ENCODE assay signal across 27 cellular contexts in genomic region chr5:130747556-130747955, GRCh38.
"Had no signal": no experiment of that assay in that cellular context is flagged by ENCODE, and none has a peak within 500 bp of the region (broad histone marks: within the 10 kb centered on the region; RNA-seq: fewer than 3 reads in every experiment).

No MANE protein-coding gene starts in this region.

- H3K36me3 Mint-ChIP-seq: IgD-negative memory B cell had no signal

- H3K4me3 Mint-ChIP-seq: IgD-negative memory B cell had no signal

- DNase-seq: Kasumi-1, MV-4-11, NCI-H1092, NCI-H1105 treated with DMSO at 0.1 percent for 48 hours, NCI-H1417 treated with DMSO at 0.1 percent for 48 hours, NCI-H146, NCI-H1694 treated with DMSO at 0.1 percent for 48 hours, NCI-H1930, NCI-H2081, NCI-H2107, NCI-H2171, NCI-H226, NCI-H446, NCI-H510A, NCI-H524 treated with DMSO at 0.1 percent for 48 hours, NCI-H69, NCI-H774, PC-3, SHP77, SK-N-SH, SW 1271 had no signal

- H3K27me3 Mint-ChIP-seq: IgD-negative memory B cell had no signal

- ATAC-seq: K562, Panc1, PC-3 had no signal

- H3K9me3 ChIP-seq: SK-N-SH had no signal

- H3K4me1 Mint-ChIP-seq: IgD-negative memory B cell had no signal

- H3K27ac ChIP-seq: HL-60, KMS-11, RWPE1 had no signal

- H3K27ac Mint-ChIP-seq: IgD-negative memory B cell had no signal

- H3K4me3 ChIP-seq: K562 had no signal
